13 cellular contexts compared by ENCODE assay signal in the genomic region with DNA sequence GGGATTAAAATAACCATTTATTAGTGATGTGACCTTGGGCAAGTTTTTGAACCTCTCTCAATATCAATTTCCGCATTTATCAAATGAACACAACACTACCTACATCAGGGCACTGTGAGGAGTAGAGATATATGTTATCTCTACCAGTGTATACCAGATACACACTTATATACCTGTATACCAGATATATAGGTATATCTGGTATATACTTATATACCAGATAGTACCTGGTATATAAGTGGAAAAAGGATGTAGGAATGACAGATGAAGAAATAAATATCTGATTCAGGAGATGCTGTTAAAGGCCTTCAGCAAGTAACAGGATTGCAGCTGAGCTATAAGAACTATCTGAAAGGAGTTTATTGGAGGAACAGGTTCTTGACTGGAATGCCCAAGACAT.
"Had no signal": no experiment of that assay in that cellular context is flagged by ENCODE, and none has a peak within 500 bp of the region (broad histone marks: within the 10 kb centered on the region; RNA-seq: fewer than 3 reads in every experiment).

No MANE protein-coding gene starts in this region.

- H3K27ac ChIP-seq: colonic mucosa, coronary artery, dorsolateral prefrontal cortex, epithelial cell of prostate, esophagus muscularis mucosa, esophagus squamous epithelium, foreskin keratinocyte, gastrocnemius medialis, gastroesophageal sphincter, heart left ventricle, heart right ventricle had no signal

- ATAC-seq: effector memory CD8-positive, alpha-beta T cell; esophagus mucosa; foreskin keratinocyte; gastrocnemius medialis; gastroesophageal sphincter; heart left ventricle; heart right ventricle had no signal

- H3K9me3 ChIP-seq: colonic mucosa, gastrocnemius medialis had no signal

- H3K4me1 ChIP-seq: colonic mucosa, esophagus muscularis mucosa, esophagus squamous epithelium, foreskin keratinocyte, gastrocnemius medialis, gastroesophageal sphincter, heart left ventricle, heart right ventricle had no signal

- H3K4me3 ChIP-seq: colonic mucosa, coronary artery, dorsolateral prefrontal cortex, esophagus muscularis mucosa, esophagus squamous epithelium, gastrocnemius medialis, gastroesophageal sphincter, heart left ventricle, heart right ventricle had no signal

- H3K36me3 ChIP-seq: colonic mucosa, esophagus muscularis mucosa, esophagus squamous epithelium, gastrocnemius medialis, gastroesophageal sphincter, heart left ventricle, heart right ventricle had no signal
